Comparison of ENCODE assay signal across 8 cellular contexts in genomic region chr10:93893646-93894515, GRCh38. TPM values are rescaled to one million over a fixed set of nuclear protein-coding genes. Genes with fewer than 3 reads are reported as not detected.
A peak's percentile ranks its signal among the peaks of the same experiment; 100 is the strongest.
DNase-seq lines count a peak whose midpoint lies in the region; ATAC-seq and TF ChIP-seq lines count a peak whose summit lies in the region.

Gene SLC35G1 (plus strand): TSS chr10:93893978. CDS start chr10:93894034, 56 bp downstream.

- H4K12ac ChIP-seq in trophoblast cell (ENCODE audit: low read depth, low read length), result peak within 1 kb of the TSS; percentile 88

- H2BK120ac ChIP-seq in trophoblast cell (ENCODE audit: insufficient read depth, low read length, poor library complexity), result peak within 1 kb of the TSS; percentile 81

- peak within 1 kb of the TSS; percentile 98 for H3K4me2 ChIP-seq in KMS-11
- peak within 1 kb of the TSS; percentile 81 for H3K4me2 ChIP-seq in SK-N-SH
- H3K4me2 ChIP-seq in trophoblast cell (ENCODE audit: low read length), result peak within 1 kb of the TSS; percentile 68

- H4K8ac ChIP-seq in trophoblast cell (ENCODE audit: low read depth, low read length), result peak within 1 kb of the TSS; percentile 91

- H4K20me1 ChIP-seq in KMS-11 (ENCODE audit: insufficient read depth) (no peaks in the 10 kb centered on the region), SK-N-SH (ENCODE audit: insufficient read depth) (no peaks in the 10 kb centered on the region)

- DNase-seq in SK-N-SH (peak; percentile 95), cardiac muscle cell (ENCODE audit: low read depth in 1 of 2, low spot score in 1 of 2) (peak; percentile 77 to 79), trophoblast cell (peak; percentile 65 to 76), type B pancreatic cell (ENCODE audit: extremely low spot score, unreplicated experiment) (peak; percentile 76)

- ATAC-seq in GM21825 (IDR thresholded peaks at IDR 0.05; ENCODE audit: unreplicated experiment), result peak; percentile 94

- H3K23ac ChIP-seq in trophoblast cell (ENCODE audit: low read length), result no peak within 1 kb of the TSS

- H3K79me2 ChIP-seq in KMS-11 (ENCODE audit: insufficient read depth, low read depth) (0 out of 2 replicates have a peak, but pooled peaks cover 12% of the 10 kb centered on the region), SK-N-SH (ENCODE audit: insufficient read depth) (no peaks in the 10 kb centered on the region; the same call in 1 of the 2 replicates), trophoblast cell (ENCODE audit: control insufficient read depth, insufficient read depth, low read length, poor library complexity) (peaks cover 6% of the 10 kb centered on the region)

- peaks cover 9% of the 10 kb centered on the region for H3K79me1 ChIP-seq in trophoblast cell (ENCODE audit: low read length)

- TF ChIP-seq EP300 in SK-N-SH (IDR thresholded peaks at IDR 0.05; ENCODE audit: borderline replicate concordance in 1 of 2, low read depth in 1 of 2, low read length in 1 of 2), result no peak

- H3K27ac Mint-ChIP-seq in activated naive CD4-positive, alpha-beta T cell treated with anti-CD3 and anti-CD28 coated beads, Interleukin-2, amount 50 U/mL, for 24 hours, result peak within 1 kb of the TSS; percentile 64
- peak within 1 kb of the TSS; percentile 77 for H3K27ac Mint-ChIP-seq in type B pancreatic cell

- H3K9me3 Mint-ChIP-seq in activated naive CD4-positive, alpha-beta T cell treated with anti-CD3 and anti-CD28 coated beads, Interleukin-2, amount 50 U/mL, for 24 hours, result no peaks in the 10 kb centered on the region
- peaks cover 6% of the 10 kb centered on the region for H3K9me3 Mint-ChIP-seq in type B pancreatic cell

- peak within 1 kb of the TSS; percentile 97 for H2AFZ ChIP-seq in KMS-11 (ENCODE audit: low read depth)
- H2AFZ ChIP-seq in SK-N-SH (ENCODE audit: low read depth), result peak within 1 kb of the TSS; percentile 98
- H2AFZ ChIP-seq in trophoblast cell (ENCODE audit: insufficient read depth, low read length, poor library complexity), result peak within 1 kb of the TSS; percentile 96

- H3K36me3 Mint-ChIP-seq in activated naive CD4-positive, alpha-beta T cell treated with anti-CD3 and anti-CD28 coated beads, Interleukin-2, amount 50 U/mL, for 24 hours, result peaks cover 3% of the 10 kb centered on the region
- H3K36me3 Mint-ChIP-seq in type B pancreatic cell, result peaks cover 10% of the 10 kb centered on the region

- H2BK5ac ChIP-seq in trophoblast cell (ENCODE audit: low read depth, low read length, poor library complexity), result peak within 1 kb of the TSS; percentile 8

- no peaks in the 10 kb centered on the region for H3K36me3 ChIP-seq in ES-I3 (ENCODE audit: insufficient read depth, low read length)
- no peaks in the 10 kb centered on the region for H3K36me3 ChIP-seq in KMS-11 (ENCODE audit: insufficient read depth)
- peaks cover 4 to 7% of the 10 kb centered on the region in 2 experiments for H3K36me3 ChIP-seq in SK-N-SH (replicated peaks in 1 of 2; ENCODE audit: control insufficient read depth in 1 of 2, insufficient read depth in 2 of 2, low read length in 1 of 2)
- no peaks in the 10 kb centered on the region for H3K36me3 ChIP-seq in cardiac muscle cell
- no peaks in the 10 kb centered on the region for H3K36me3 ChIP-seq in trophoblast cell (ENCODE audit: control insufficient read depth in 1 of 2, insufficient read depth in 2 of 2, low read length in 2 of 2)

- H3K14ac ChIP-seq in trophoblast cell (ENCODE audit: low read length), result peak within 1 kb of the TSS; percentile 83

- no peaks in the 10 kb centered on the region for H3K9me2 ChIP-seq in SK-N-SH

- TF ChIP-seq CTCF in KMS-11 (conservative IDR thresholded peaks at IDR 0.05; ENCODE audit: low read depth, low read length) (no peak), SK-N-SH (IDR thresholded peaks at IDR 0.05) (no peak), cardiac muscle cell (IDR thresholded peaks at IDR 0.05; ENCODE audit: low read depth, low read length) (no peak), type B pancreatic cell (conservative IDR thresholded peaks at IDR 0.05) (no peak)

- 2% methylated on average over 28 of the region's 82 CpGs for WGBS in SK-N-SH (ENCODE audit: low lambda C conversion rate)
- no CpG with 5 or more reads among the region's 82 CpGs for WGBS in trophoblast cell (ENCODE audit: extremely low coverage, insufficient coverage, insufficient read length)

- no peak within 1 kb of the TSS for H3K4me3 ChIP-seq in KMS-11 (IDR thresholded peaks at IDR 0.05; ENCODE audit: insufficient read depth, low read depth, low read length)
- peak within 1 kb of the TSS; percentile 69 to 88 for H3K4me3 ChIP-seq in SK-N-SH (ENCODE audit: low read depth in 2 of 2, low read length in 1 of 2)
- peak within 1 kb of the TSS; percentile 92 for H3K4me3 ChIP-seq in cardiac muscle cell
- peak within 1 kb of the TSS; percentile 86 for H3K4me3 ChIP-seq in trophoblast cell (ENCODE audit: low read depth, low read length)

- no peaks in the 10 kb centered on the region for H3F3A ChIP-seq in SK-N-SH (replicated peaks; ENCODE audit: insufficient read depth)

- no peak for TF ChIP-seq RAD21 in SK-N-SH (IDR thresholded peaks at IDR 0.05; ENCODE audit: low read length)

- H3K27ac ChIP-seq in KMS-11 (0 out of 2 replicates have a peak within 1 kb of the TSS, but pooled peaks have one; percentile 12), SK-N-SH (ENCODE audit: low read depth in 2 of 2, low read length in 1 of 2) (peak within 1 kb of the TSS in 1 of 2 experiments; percentile 79; a peak in 2 of 4 replicates), cardiac muscle cell (peak within 1 kb of the TSS; percentile 22), trophoblast cell (ENCODE audit: low read depth, low read length) (no peak within 1 kb of the TSS)

- peak within 1 kb of the TSS; percentile 78 for H3K9ac ChIP-seq in ES-I3 (ENCODE audit: low read depth, low read length)
- peak within 1 kb of the TSS; percentile 84 for H3K9ac ChIP-seq in KMS-11
- H3K9ac ChIP-seq in SK-N-SH, result peak within 1 kb of the TSS; percentile 68
- H3K9ac ChIP-seq in trophoblast cell (ENCODE audit: low read length), result peak within 1 kb of the TSS; percentile 65

- H3K4me1 ChIP-seq in ES-I3 (ENCODE audit: insufficient read depth, low read length), result peaks cover 4% of the 10 kb centered on the region; the same call in 1 of the 2 replicates
- peaks cover 32% of the 10 kb centered on the region for H3K4me1 ChIP-seq in KMS-11 (ENCODE audit: low read depth, poor library complexity, severe bottlenecking)
- H3K4me1 ChIP-seq in SK-N-SH (ENCODE audit: control insufficient read depth in 1 of 2, insufficient read depth in 2 of 2, low read depth in 1 of 2, low read length in 1 of 2), result peaks cover 8 to 12% of the 10 kb centered on the region in 2 experiments; a peak in 3 of 4 replicates
- peaks cover 3% of the 10 kb centered on the region for H3K4me1 ChIP-seq in cardiac muscle cell (ENCODE audit: low read depth)
- H3K4me1 ChIP-seq in trophoblast cell (ENCODE audit: control insufficient read depth in 1 of 2, insufficient read depth in 2 of 2, low read length in 2 of 2), result peaks cover 0 to 6% of the 10 kb centered on the region in 2 experiments

- no peak within 1 kb of the TSS for H2AK5ac ChIP-seq in trophoblast cell (ENCODE audit: low read length)

- H3K27me3 Mint-ChIP-seq in activated naive CD4-positive, alpha-beta T cell treated with anti-CD3 and anti-CD28 coated beads, Interleukin-2, amount 50 U/mL, for 24 hours, result peaks cover 5% of the 10 kb centered on the region
- H3K27me3 Mint-ChIP-seq in type B pancreatic cell, result peaks cover 19% of the 10 kb centered on the region

- H3K9me3 ChIP-seq in ES-I3 (ENCODE audit: control insufficient read depth, insufficient read depth, low read length) (no peaks in the 10 kb centered on the region), SK-N-SH (no peaks in the 10 kb centered on the region), cardiac muscle cell (ENCODE audit: low read depth) (no peaks in the 10 kb centered on the region), trophoblast cell (ENCODE audit: insufficient read depth, low read depth, low read length) (no peaks in the 10 kb centered on the region)

- H2BK12ac ChIP-seq in trophoblast cell (ENCODE audit: low read length), result peak within 1 kb of the TSS; percentile 1

- H3K27me3 ChIP-seq in KMS-11 (ENCODE audit: insufficient read depth, low read depth) (no peaks in the 10 kb centered on the region), SK-N-SH (ENCODE audit: insufficient read depth) (no peaks in the 10 kb centered on the region), cardiac muscle cell (peaks cover 7% of the 10 kb centered on the region), trophoblast cell (ENCODE audit: insufficient read depth, low read length) (no peaks in the 10 kb centered on the region)

- POLR2A ChIA-PET in SK-N-SH (lab: Yijun Ruan, JAX), result no interaction called here

- H4K91ac ChIP-seq in trophoblast cell (ENCODE audit: low read depth, low read length), result peak within 1 kb of the TSS; percentile 82

- CTCF ChIA-PET in SK-N-SH (lab: Yijun Ruan, JAX), result interaction anchor here (0.6 to 2.2 kb wide), 9 partner anchors 16 to 439 kb away, joined by 3 to 13 read pairs (median 4); partner anchors contain the start of gene FRA10AC1

- H3K4me3 Mint-ChIP-seq in activated naive CD4-positive, alpha-beta T cell treated with anti-CD3 and anti-CD28 coated beads, Interleukin-2, amount 50 U/mL, for 24 hours, result peak within 1 kb of the TSS; percentile 87
- peak within 1 kb of the TSS; percentile 94 for H3K4me3 Mint-ChIP-seq in type B pancreatic cell

- peak within 1 kb of the TSS; percentile 55 for H3K18ac ChIP-seq in trophoblast cell (ENCODE audit: low read length)

- peak within 1 kb of the TSS; percentile 30 for H3K4ac ChIP-seq in trophoblast cell (ENCODE audit: low read depth, low read length)

- peaks cover 41% of the 10 kb centered on the region for H3K4me1 Mint-ChIP-seq in activated naive CD4-positive, alpha-beta T cell treated with anti-CD3 and anti-CD28 coated beads, Interleukin-2, amount 50 U/mL, for 24 hours
- H3K4me1 Mint-ChIP-seq in type B pancreatic cell (ENCODE audit: unreplicated experiment), result peaks cover 29% of the 10 kb centered on the region

TF ChIP-seq in SK-N-SH, 30 proteins besides CTCF, POLR2A, EP300 and RAD21 (continues in another document):
- no peak for TF ChIP-seq MEF2A (IDR thresholded peaks at IDR 0.05; ENCODE audit: borderline replicate concordance, low read depth)
- peak; percentile 62; the same call in 1 of the 2 replicates for TF ChIP-seq YY1 (IDR thresholded peaks at IDR 0.05; ENCODE audit: low read depth)
- TF ChIP-seq NFIC (IDR thresholded peaks at IDR 0.05; ENCODE audit: borderline replicate concordance), result no peak
- peak; percentile 67; the same call in 1 of the 2 replicates for TF ChIP-seq TAF1 (IDR thresholded peaks at IDR 0.05; ENCODE audit: borderline replicate concordance, low read depth, low read length)
- peak; percentile 84 for TF ChIP-seq NRF1 (IDR thresholded peaks at IDR 0.05; ENCODE audit: low read depth, low read length)
- peak; percentile 32; the same call in 1 of the 2 replicates for TF ChIP-seq RCOR1 (IDR thresholded peaks at IDR 0.05; ENCODE audit: low read length)
- TF ChIP-seq TCF12 (IDR thresholded peaks at IDR 0.05), result no peak
- no peak for TF ChIP-seq FOXM1 (IDR thresholded peaks at IDR 0.05; ENCODE audit: low read depth)

RNA-seq across cellular contexts. Expression of gene SLC35G1, which starts in this region (rescaled TPM):
- 5.1 and 7.3 TPM in 2 replicates for polyA plus RNA-seq in SK-N-SH (2012; rRNA removed)
- 7.1 and 7.2 TPM in 2 replicates for polyA plus RNA-seq in SK-N-SH (2012; cell fraction: cytosol; rRNA removed)
- 6.9 and 7.4 TPM in 2 replicates for polyA plus RNA-seq in SK-N-SH (2012; cell fraction: nucleus; rRNA removed)
- total RNA-seq in cardiac muscle cell, result 6.0 and 8.7 TPM in 2 replicates
- 8.5 and 16.0 TPM in 2 replicates for polyA plus RNA-seq in cardiac muscle cell
- polyA plus RNA-seq in trophoblast cell (2013), result 2.4 TPM in 2 replicates
- 13.9 and 21.0 TPM in 2 replicates for total RNA-seq in type B pancreatic cell (ENCODE audit: low replicate concordance)
